Comparison of ENCODE assay signal across 1 cellular context in genomic region chrX:68440940-68441339, GRCh38.
TF ChIP-seq lines count a peak whose summit lies in the region.

No MANE protein-coding gene starts in this region.

TF ChIP-seq in HepG2, 621 proteins besides CTCF, POLR2A, EP300 and RAD21:
- no peak for TF ChIP-seq SMC3 (IDR thresholded peaks at IDR 0.05; ENCODE audit: low read length)
- no peak for TF ChIP-seq ZNF788 (CRISPR knock-in tag; IDR thresholded peaks at IDR 0.05; ENCODE audit: borderline replicate concordance)
- no peak for TF ChIP-seq ZNF713 (CRISPR knock-in tag; IDR thresholded peaks at IDR 0.05)
- TF ChIP-seq GTF3A (CRISPR knock-in tag; conservative IDR thresholded peaks at IDR 0.05) = no peak
- no peak for TF ChIP-seq ZSCAN5A (CRISPR knock-in tag; IDR thresholded peaks at IDR 0.05; ENCODE audit: borderline replicate concordance)
- no peak for TF ChIP-seq HMG20A (CRISPR knock-in tag; IDR thresholded peaks at IDR 0.05; ENCODE audit: borderline replicate concordance)
- no peak for TF ChIP-seq ZNF484 (CRISPR knock-in tag; IDR thresholded peaks at IDR 0.05; ENCODE audit: borderline replicate concordance, low read depth)
- TF ChIP-seq TBP (CRISPR knock-in tag; IDR thresholded peaks at IDR 0.05) = no peak
- no peak for TF ChIP-seq SP5 (CRISPR knock-in tag; IDR thresholded peaks at IDR 0.05; ENCODE audit: borderline replicate concordance, low read depth)
- TF ChIP-seq PRPF4 (IDR thresholded peaks at IDR 0.05; ENCODE audit: low read depth, low read length, poor library complexity, severe bottlenecking) = no peak
- no peak for TF ChIP-seq ZNF605 (CRISPR knock-in tag; IDR thresholded peaks at IDR 0.05)
- TF ChIP-seq ZNF207 (IDR thresholded peaks at IDR 0.05; ENCODE audit: borderline replicate concordance) = no peak
- TF ChIP-seq YEATS4 (CRISPR knock-in tag; IDR thresholded peaks at IDR 0.05; ENCODE audit: borderline replicate concordance) = no peak
- no peak for TF ChIP-seq ZNF615 (CRISPR knock-in tag; IDR thresholded peaks at IDR 0.05; ENCODE audit: borderline replicate concordance)
- no peak for TF ChIP-seq ZNF781 (CRISPR knock-in tag; IDR thresholded peaks at IDR 0.05; ENCODE audit: borderline replicate concordance, not compliant biosample characterization)
- no peak for TF ChIP-seq ZNF34 (CRISPR knock-in tag; IDR thresholded peaks at IDR 0.05; ENCODE audit: borderline replicate concordance)
- TF ChIP-seq HMGXB3 (CRISPR knock-in tag; IDR thresholded peaks at IDR 0.05; ENCODE audit: borderline replicate concordance) = no peak
